29 cellular contexts compared by ENCODE assay signal in genomic region chr11:85748455-85748891, GRCh38.
DNase-seq lines count a peak whose midpoint lies in the region; ATAC-seq and TF ChIP-seq lines count a peak whose summit lies in the region.
"Had no signal": no experiment of that assay in that cellular context is flagged by ENCODE, and none has a peak within 500 bp of the region (broad histone marks: within the 10 kb centered on the region; RNA-seq: fewer than 3 reads in every experiment).

No MANE protein-coding gene starts in this region.

- peaks cover 0 to 5% of the 10 kb centered on the region in 2 donors for H3K9me3 Mint-ChIP-seq in effector memory CD8-positive, alpha-beta T cell
- no peaks in the 10 kb centered on the region for H3K9me3 Mint-ChIP-seq in neural progenitor cell
- H3K9me3 Mint-ChIP-seq: nephron; stimulated activated naive CD8-positive, alpha-beta T cell treated with anti-CD3 and anti-CD28 coated beads, Interleukin-15, Interleukin-2, amounts not matched to agents 100 ng/mL and 50 ng/mL, for 24 hours had no signal

- H3K4me3 ChIP-seq in AG10803 (ENCODE audit: low read length): no peak overlapping the region
- H3K4me3 ChIP-seq in HUES48 (ENCODE audit: low read depth, low read length): peak overlapping the region; percentile 2; the same call in 1 of the 2 replicates
- H3K4me3 ChIP-seq in neural progenitor cell: no peak overlapping the region
- H3K4me3 ChIP-seq: body of pancreas, dorsolateral prefrontal cortex, gastroesophageal sphincter, mucosa of descending colon, pancreas, thoracic aorta had no signal

- H3K9ac ChIP-seq in HUES48 (ENCODE audit: low read depth, low read length) (no peak overlapping the region), neural progenitor cell (no peak overlapping the region)

- no peaks in the 10 kb centered on the region for H3K79me2 ChIP-seq in neural progenitor cell (ENCODE audit: low read depth)

- H3K4me1 Mint-ChIP-seq in effector memory CD8-positive, alpha-beta T cell (ENCODE audit: low read depth in 2 of 2): peaks cover 70 to 81% of the 10 kb centered on the region in 2 donors
- H3K4me1 Mint-ChIP-seq in neural progenitor cell: no peaks in the 10 kb centered on the region
- H3K4me1 Mint-ChIP-seq: nephron had no signal

- TF ChIP-seq CTCF in AG10803 (conservative IDR thresholded peaks at IDR 0.05; ENCODE audit: low read length) (no peak), neural progenitor cell (IDR thresholded peaks at IDR 0.05) (no peak)

- peak overlapping the region; percentile 19 for H3K4me2 ChIP-seq in neural progenitor cell

- no peak for ATAC-seq in effector memory CD8-positive, alpha-beta T cell (replicated peaks)
- no peak for ATAC-seq in GM18861 (IDR thresholded peaks at IDR 0.05; ENCODE audit: unreplicated experiment)
- no peak for ATAC-seq in HG02798 (IDR thresholded peaks at IDR 0.05; ENCODE audit: poor library complexity, unreplicated experiment)
- ATAC-seq: body of pancreas, gastroesophageal sphincter, left colon, mucosa of descending colon, pancreas had no signal

- H3K27me3 ChIP-seq in HUES48 (ENCODE audit: control insufficient read depth, insufficient read depth, low read length): no peaks in the 10 kb centered on the region
- no peaks in the 10 kb centered on the region for H3K27me3 ChIP-seq in neural progenitor cell
- H3K27me3 ChIP-seq: body of pancreas, dorsolateral prefrontal cortex, gastroesophageal sphincter, pancreas had no signal

- peak overlapping the region; percentile 73 to 81 for H3K4me3 Mint-ChIP-seq in effector memory CD8-positive, alpha-beta T cell
- H3K4me3 Mint-ChIP-seq in neural progenitor cell: no peak overlapping the region
- H3K4me3 Mint-ChIP-seq: B cell; nephron; stimulated activated naive CD8-positive, alpha-beta T cell treated with anti-CD3 and anti-CD28 coated beads, Interleukin-15, Interleukin-2, amounts not matched to agents 100 ng/mL and 50 ng/mL, for 24 hours had no signal

- H3K27ac Mint-ChIP-seq in effector memory CD8-positive, alpha-beta T cell: peak overlapping the region; percentile 95 to 98
- H3K27ac Mint-ChIP-seq in neural progenitor cell: no peak overlapping the region
- H3K27ac Mint-ChIP-seq: B cell; nephron; stimulated activated naive CD8-positive, alpha-beta T cell treated with anti-CD3 and anti-CD28 coated beads, Interleukin-15, Interleukin-2, amounts not matched to agents 100 ng/mL and 50 ng/mL, for 24 hours had no signal

- H3K27me3 Mint-ChIP-seq in effector memory CD8-positive, alpha-beta T cell: no peaks in the 10 kb centered on the region
- H3K27me3 Mint-ChIP-seq in neural progenitor cell (ENCODE audit: insufficient read depth, low read depth): no peaks in the 10 kb centered on the region
- H3K27me3 Mint-ChIP-seq: stimulated activated naive CD8-positive, alpha-beta T cell treated with anti-CD3 and anti-CD28 coated beads, Interleukin-15, Interleukin-2, amounts not matched to agents 100 ng/mL and 50 ng/mL, for 24 hours had no signal

- H3K36me3 ChIP-seq in HUES48 (ENCODE audit: control insufficient read depth, insufficient read depth, low read length) (no peaks in the 10 kb centered on the region), neural progenitor cell (no peaks in the 10 kb centered on the region)
- H3K36me3 ChIP-seq: gastroesophageal sphincter, pancreas, thoracic aorta had no signal

- no peaks in the 10 kb centered on the region for H4K20me1 ChIP-seq in neural progenitor cell (ENCODE audit: low read depth)

- H3K36me3 Mint-ChIP-seq in effector memory CD8-positive, alpha-beta T cell (ENCODE audit: insufficient read depth): peaks cover 51% of the 10 kb centered on the region
- H3K36me3 Mint-ChIP-seq in neural progenitor cell: no peaks in the 10 kb centered on the region

- no peaks in the 10 kb centered on the region for H3F3A ChIP-seq in neural progenitor cell (ENCODE audit: low read depth)

- no peaks in the 10 kb centered on the region for H3K9me3 ChIP-seq in HUES48 (ENCODE audit: control insufficient read depth, insufficient read depth, low read length)
- no peaks in the 10 kb centered on the region for H3K9me3 ChIP-seq in neural progenitor cell (ENCODE audit: low read depth)
- H3K9me3 ChIP-seq: body of pancreas, gastroesophageal sphincter, mucosa of descending colon, pancreas, thoracic aorta had no signal

- peak overlapping the region; percentile 18 for H2AFZ ChIP-seq in neural progenitor cell (replicated peaks)

- H3K27ac ChIP-seq in HUES48 (ENCODE audit: low read depth, low read length) (peak overlapping the region; percentile 38), neural progenitor cell (no peak overlapping the region)
- H3K27ac ChIP-seq: body of pancreas, dorsolateral prefrontal cortex, gastroesophageal sphincter, pancreas, RWPE1, thoracic aorta had no signal

- H3K4me1 ChIP-seq in HUES48 (ENCODE audit: control insufficient read depth, insufficient read depth, low read length): peaks cover 26% of the 10 kb centered on the region
- H3K4me1 ChIP-seq in neural progenitor cell: peaks cover 11% of the 10 kb centered on the region
- H3K4me1 ChIP-seq: gastroesophageal sphincter had no signal

- peak; percentile 18 for DNase-seq in AG10803 (ENCODE audit: low read depth)
- no peak for DNase-seq in effector memory CD8-positive, alpha-beta T cell
- no peak for DNase-seq in neural progenitor cell (ENCODE audit: low spot score)
- DNase-seq in activated CD4-positive, alpha-beta T cell treated with anti-CD3 and anti-CD28 coated beads, Interleukin-2, amount 50 U/mL, for 48 hours: no peak
- no peak for DNase-seq in nucleus accumbens (lab: John Stamatoyannopoulos, UW)
- DNase-seq: activated CD4-positive, alpha-beta T cell treated with anti-CD3 and anti-CD28 coated beads, Interleukin-2, amount 50 U/mL, for 4 hours; activated CD8-positive, alpha-beta memory T cell treated with anti-CD3 and anti-CD28 coated beads, Interleukin-2, amount 50 U/mL, for 4 hours; activated naive CD4-positive, alpha-beta T cell treated with Interleukin-2 at 50 U/mL for 16 hours; body of pancreas; cerebellar nuclear complex; dorsolateral prefrontal cortex; left colon; mammary epithelial cell; mucosa of descending colon; NCI-H1048; NCI-H1694; NCI-H510A; pancreas; retina; small intestine had no signal
